ENCODE assay signal across 27 cellular contexts in genomic region chr2:117933884-117934354, GRCh38.
DNase-seq lines count a peak whose midpoint lies in the region; ATAC-seq and TF ChIP-seq lines count a peak whose summit lies in the region.
"Had no signal": no experiment of that assay in that cellular context is flagged by ENCODE, and none has a peak within 500 bp of the region (broad histone marks: within the 10 kb centered on the region; RNA-seq: fewer than 3 reads in every experiment).

No MANE protein-coding gene starts in this region.

- intact Hi-C loops in PC-3 (cut with micrococcal nuclease) = no loop called here

- H3K4me1 ChIP-seq in PC-3 (ENCODE audit: insufficient read depth, low read length) = 0 out of 2 replicates have a peak, but pooled peaks cover 4% of the 10 kb centered on the region
- H3K4me1 ChIP-seq: Caco-2 had no signal

- DNase-seq in DMS53 (lab: John Stamatoyannopoulos, UW) (peak; percentile 50), PC-3 (peak; percentile 13), islet precursor cell (peak; percentile 11), neural crest cell (ENCODE audit: low read depth, low spot score) (no peak), GM03348 (ENCODE audit: low spot score) (no peak)
- DNase-seq: Caco-2; CD8-positive, alpha-beta T cell; DMS79 treated with DMSO at 0.1 percent for 48 hours; GF-D8; GM23248; H9; NCI-H1048; NCI-H1417; NCI-H1694; NCI-H2029 treated with DMSO at 0.1 percent for 48 hours; NCI-H446 treated with DMSO at 0.1 percent for 48 hours; NCI-H526; SHP77 treated with DMSO at 0.1 percent for 48 hours had no signal

- H3K36me3 Mint-ChIP-seq in neural crest cell (ENCODE audit: low read depth) = peaks cover 20% of the 10 kb centered on the region

- TF ChIP-seq CTCF in PC-3 (conservative IDR thresholded peaks at IDR 0.05; ENCODE audit: low read depth, low read length) = no peak
- no peak for TF ChIP-seq CTCF in neural crest cell (conservative IDR thresholded peaks at IDR 0.05)

- BruUV-seq in PC-3 (replicated peaks; lab: Mats Ljungman, UMichigan) = no TSS peak

- H3K9ac ChIP-seq in PC-3 (ENCODE audit: low read length) = no peak overlapping the region
- H3K9ac ChIP-seq: GM23248, KMS-11 had no signal

- ATAC-seq in PC-3 (peak; percentile 54), GM19463 (IDR thresholded peaks at IDR 0.05; ENCODE audit: unreplicated experiment) (no peak), HG03135 (IDR thresholded peaks at IDR 0.05; ENCODE audit: unreplicated experiment) (no peak), HG02840 (IDR thresholded peaks at IDR 0.05; ENCODE audit: low FRiP score, unreplicated experiment) (no peak)
- ATAC-seq: CD8-positive, alpha-beta T cell; Panc1 had no signal

- no peak overlapping the region for H3K27ac ChIP-seq in PC-3 (ENCODE audit: low read length)
- H3K27ac ChIP-seq: 22Rv1, C4-2B, GM23248, KMS-11 had no signal

- no peaks in the 10 kb centered on the region for H3K9me3 ChIP-seq in PC-3 (ENCODE audit: low read length)
- H3K9me3 ChIP-seq: Caco-2 had no signal

- no peak overlapping the region for H2AFZ ChIP-seq in PC-3 (ENCODE audit: low read length)
- H2AFZ ChIP-seq: GM23248 had no signal

- H3K27me3 Mint-ChIP-seq in neural crest cell (ENCODE audit: low read depth) = no peaks in the 10 kb centered on the region
- H3K27me3 Mint-ChIP-seq: B cell, IgD-negative memory B cell had no signal

- H3K79me2 ChIP-seq in PC-3 (ENCODE audit: low read length) = no peaks in the 10 kb centered on the region

- CTCF ChIA-PET in PC-3 (lab: Charles Lee) = no interaction called here

- H3K27me3 ChIP-seq in PC-3 (ENCODE audit: low read length) = no peaks in the 10 kb centered on the region

- no peaks in the 10 kb centered on the region for H3F3A ChIP-seq in PC-3 (ENCODE audit: low read length, unreplicated experiment)

- H4K20me1 ChIP-seq in PC-3 (ENCODE audit: low read length) = no peaks in the 10 kb centered on the region

- peak overlapping the region; percentile 16 for H3K27ac Mint-ChIP-seq in neural crest cell (ENCODE audit: unreplicated experiment)
- H3K27ac Mint-ChIP-seq: B cell had no signal

- POLR2A ChIA-PET in PC-3 (lab: Charles Lee; ENCODE audit: unreplicated experiment) = no interaction called here

- no peak overlapping the region for H3K4me3 Mint-ChIP-seq in neural crest cell
- H3K4me3 Mint-ChIP-seq: B cell; CD8-positive, alpha-beta T cell; H9 had no signal

- H3K4me1 Mint-ChIP-seq in neural crest cell = no peaks in the 10 kb centered on the region
- H3K4me1 Mint-ChIP-seq: B cell, H9 had no signal

- H3K9me2 ChIP-seq in PC-3 (replicated peaks; ENCODE audit: low read length) = no peaks in the 10 kb centered on the region

- no peaks in the 10 kb centered on the region for H3K9me3 Mint-ChIP-seq in neural crest cell
- H3K9me3 Mint-ChIP-seq: H9 had no signal

- no peak overlapping the region for H3K4me3 ChIP-seq in PC-3 (ENCODE audit: low read length)
- H3K4me3 ChIP-seq: GM23248 had no signal

- H3K4me2 ChIP-seq in PC-3 (ENCODE audit: low read length) = no peak overlapping the region
- H3K4me2 ChIP-seq: KMS-11 had no signal

- peaks cover 64% of the 10 kb centered on the region for H3K36me3 ChIP-seq in PC-3 (ENCODE audit: low read depth, low read length)

Comparison
In these comparisons a context has a peak if more than half of its experiments do, and no peak if none do; other contexts are left out.
1. DNase-seq: peak in DMS53 (single experiment), PC-3 (single experiment) and islet precursor cell (single experiment); none in neural crest cell (single experiment) and GM03348 (single experiment).